In the genomic region with DNA sequence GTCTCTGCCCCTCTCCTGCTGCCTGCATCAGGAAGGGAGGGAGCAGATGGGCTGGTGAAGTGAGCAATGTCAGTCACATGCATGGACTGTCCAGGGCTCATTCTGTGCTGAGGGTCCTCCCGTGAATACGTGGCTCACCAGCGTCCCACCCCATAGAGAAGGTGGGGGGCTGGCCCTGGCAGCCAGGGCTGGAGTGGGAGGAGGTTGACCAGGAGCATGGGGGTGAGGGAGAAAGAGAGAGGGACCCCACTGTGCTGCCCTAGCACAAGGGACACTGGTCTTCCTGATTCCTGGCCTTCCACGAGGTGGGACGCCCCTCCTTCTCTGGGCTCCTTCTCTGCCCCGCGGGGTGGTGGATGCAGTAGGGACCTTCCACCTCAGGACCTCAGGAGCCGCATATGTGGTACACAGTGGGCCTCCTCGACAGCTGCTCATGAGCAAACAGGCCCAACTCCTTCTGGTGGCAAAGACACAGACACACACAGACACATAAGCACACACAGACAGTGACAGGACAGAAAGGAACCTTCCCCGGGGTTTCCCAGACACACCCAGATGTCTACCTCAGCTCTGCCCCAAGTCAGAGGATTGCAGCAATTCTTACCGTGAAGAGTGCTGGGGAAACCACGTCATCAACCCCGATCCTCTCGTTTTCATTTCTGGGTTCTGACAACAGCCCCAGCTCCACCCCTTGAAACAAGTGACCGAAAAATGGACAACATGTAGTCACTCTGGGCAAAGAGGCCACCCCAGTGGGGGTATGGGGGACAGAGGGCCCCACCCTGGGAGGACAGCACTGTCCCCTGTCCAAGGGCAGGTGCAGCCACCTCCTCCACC, we compare ENCODE assay signal across 9 cellular contexts. TPM values are rescaled to one million over a fixed set of nuclear protein-coding genes. Genes with fewer than 3 reads are reported as not detected.
DNase-seq lines count a peak whose midpoint lies in the region; ATAC-seq and TF ChIP-seq lines count a peak whose summit lies in the region.
"Had no signal": no experiment of that assay in that cellular context is flagged by ENCODE, and none has a peak within 500 bp of the region (broad histone marks: within the 10 kb centered on the region; RNA-seq: fewer than 3 reads in every experiment).

No MANE protein-coding gene starts in this region.

- H3K27ac Mint-ChIP-seq in activated CD8-positive, alpha-beta memory T cell treated with anti-CD3 and anti-CD28 coated beads, Interleukin-2, amount 10 ng/mL, durations not matched to agents 7 days and 5 days: peak overlapping the region; percentile 90
- H3K27ac Mint-ChIP-seq in naive B cell: peak overlapping the region in 2 of 6 donors; percentile 6 to 70

- TF ChIP-seq POLR2A in prostate gland (IDR thresholded peaks at IDR 0.05): no peak

- H3K4me3 ChIP-seq in prostate gland: no peak overlapping the region

- no peaks in the 10 kb centered on the region for H3K27me3 ChIP-seq in prostate gland (replicated peaks; ENCODE audit: insufficient read depth)

- no peaks in the 10 kb centered on the region for H3K9me3 Mint-ChIP-seq in activated CD8-positive, alpha-beta memory T cell treated with anti-CD3 and anti-CD28 coated beads, Interleukin-2, amount 10 ng/mL, durations not matched to agents 7 days and 5 days (ENCODE audit: low read depth)
- H3K9me3 Mint-ChIP-seq in naive B cell: no peaks in the 10 kb centered on the region

- peak overlapping the region; percentile 67 for H3K4me3 Mint-ChIP-seq in activated CD8-positive, alpha-beta memory T cell treated with anti-CD3 and anti-CD28 coated beads, Interleukin-2, amount 10 ng/mL, durations not matched to agents 7 days and 5 days
- peak overlapping the region in 1 of 8 donors; percentile 25 for H3K4me3 Mint-ChIP-seq in naive B cell

- peaks cover 56% of the 10 kb centered on the region for H3K4me1 Mint-ChIP-seq in activated CD8-positive, alpha-beta memory T cell treated with anti-CD3 and anti-CD28 coated beads, Interleukin-2, amount 10 ng/mL, durations not matched to agents 7 days and 5 days
- H3K4me1 Mint-ChIP-seq in naive B cell: peaks cover 2 to 7% (median 6%) of the 10 kb centered on the region in 3 donors

- H3K27ac ChIP-seq in prostate gland: no peak overlapping the region

- intact Hi-C loops in prostate gland (cut with DNase I): no loop called here

- TF ChIP-seq CTCF in prostate gland (IDR thresholded peaks at IDR 0.05): no peak

- H3K9me3 ChIP-seq in prostate gland: no peaks in the 10 kb centered on the region

- no peaks in the 10 kb centered on the region for H3K36me3 Mint-ChIP-seq in activated CD8-positive, alpha-beta memory T cell treated with anti-CD3 and anti-CD28 coated beads, Interleukin-2, amount 10 ng/mL, durations not matched to agents 7 days and 5 days
- H3K36me3 Mint-ChIP-seq in naive B cell: no peaks in the 10 kb centered on the region

- H3K27me3 Mint-ChIP-seq in activated CD8-positive, alpha-beta memory T cell treated with anti-CD3 and anti-CD28 coated beads, Interleukin-2, amount 10 ng/mL, durations not matched to agents 7 days and 5 days: peaks cover 6% of the 10 kb centered on the region
- peaks cover 4 to 38% (median 31%) of the 10 kb centered on the region in 3 donors for H3K27me3 Mint-ChIP-seq in naive B cell

- WGBS in prostate gland: 62% methylated on average over 15 of the region's 15 CpGs

- H3K36me3 ChIP-seq in prostate gland: no peaks in the 10 kb centered on the region

- peak; percentile 68 for DNase-seq in activated T-cell treated with anti-CD3 and anti-CD28 coated beads for 24 hours (ENCODE audit: low read depth)
- DNase-seq in activated T-cell treated with anti-CD3 and anti-CD28 coated beads, Interleukin-2, amount 50 U/mL, for 1 hour: no peak
- peak; percentile 93 for DNase-seq in activated CD8-positive, alpha-beta memory T cell treated with anti-CD3 and anti-CD28 coated beads, Interleukin-2, amount 10 ng/mL, durations not matched to agents 7 days and 5 days
- DNase-seq in naive B cell: no peak
- DNase-seq in DMS114 treated with DMSO at 0.1 percent for 48 hours (lab: John Stamatoyannopoulos, UW; ENCODE audit: unreplicated experiment): no peak
- DNase-seq in NCI-H2107 (lab: John Stamatoyannopoulos, UW): no peak
- DNase-seq in prostate gland (ENCODE audit: low spot score): no peak

- CTCF ChIA-PET in activated CD8-positive, alpha-beta memory T cell treated with anti-CD3 and anti-CD28 coated beads, Interleukin-2, amount 10 ng/mL, durations not matched to agents 7 days and 5 days (lab: Charles Lee): interaction anchor here (1.0 to 2.3 kb wide), 7 partner anchors 12 to 365 kb away, joined by 3 to 10 read pairs (median 7); a partner anchor contains a TSS

- no peaks in the 10 kb centered on the region for H3K4me1 ChIP-seq in prostate gland (replicated peaks)

- ATAC-seq in HG03442 (IDR thresholded peaks at IDR 0.05; ENCODE audit: unreplicated experiment) (peak; percentile 76), naive B cell (ENCODE audit: low read depth in 2 of 2) (peak; percentile 56 to 61)
- peak; percentile 94 for ATAC-seq in activated CD8-positive, alpha-beta memory T cell treated with anti-CD3 and anti-CD28 coated beads, Interleukin-2, amount 10 ng/mL, durations not matched to agents 7 days and 5 days

RNA-seq across cellular contexts. Expression of a gene that starts 3.6 kb away (rescaled TPM):
- total RNA-seq in activated CD8-positive, alpha-beta memory T cell treated with anti-CD3 and anti-CD28 coated beads, Interleukin-2, amount 10 ng/mL, durations not matched to agents 7 days and 5 days: not detected
- 1 to 10 TPM in 1 of 6 donors, under 1 TPM in 2, not detected in 3; 0.29 to 2.8 (median 0.40) TPM for polyA plus RNA-seq in naive B cell (ENCODE audit: low read depth in 6 of 6)
- 1 to 10 TPM in 1 of 2 donors, not detected in 1; 1.6 TPM for total RNA-seq in prostate gland
- total RNA-seq: lung microvascular endothelial cell had no signal

RNA-seq across cellular contexts. Expression of a gene that starts 28.4 kb away (rescaled TPM):
- total RNA-seq in activated CD8-positive, alpha-beta memory T cell treated with anti-CD3 and anti-CD28 coated beads, Interleukin-2, amount 10 ng/mL, durations not matched to agents 7 days and 5 days: 10 to 100 TPM; 32.8 to 82.6 TPM
- polyA plus RNA-seq in naive B cell (ENCODE audit: low read depth in 6 of 6): 1 to 10 TPM in 2 of 6 donors, under 1 TPM in 3, not detected in 1; 0.44 to 1.5 (median 0.56) TPM
- total RNA-seq in prostate gland: 1 to 10 TPM in 1 of 2 donors, under 1 TPM in 1; 0.91 to 1.5 TPM

Comparison
In these comparisons a context has a peak if more than half of its experiments do, and no peak if none do; other contexts are left out.
1. DNase-seq: peak in activated T-cell treated with anti-CD3 and anti-CD28 coated beads for 24 hours (single experiment) and activated CD8-positive, alpha-beta memory T cell treated with anti-CD3 and anti-CD28 coated beads, Interleukin-2, amount 10 ng/mL, durations not matched to agents 7 days and 5 days (single experiment); none in activated T-cell treated with anti-CD3 and anti-CD28 coated beads, Interleukin-2, amount 50 U/mL, for 1 hour (single experiment), naive B cell (single experiment), DMS114 treated with DMSO at 0.1 percent for 48 hours (single experiment), NCI-H2107 (single experiment) and prostate gland (single experiment).
2. RNA of a gene that starts 28.4 kb away (total RNA-seq): 32.8 to 82.6 TPM in activated CD8-positive, alpha-beta memory T cell treated with anti-CD3 and anti-CD28 coated beads, Interleukin-2, amount 10 ng/mL, durations not matched to agents 7 days and 5 days; 0.91 to 1.5 TPM in prostate gland; every median in the first group is over 10 times any median in the second.
3. Peak in every context shown above with its lines, with median percentiles within 50 percentile points of each other: ATAC-seq.